Comparison of ENCODE assay signal across 8 cellular contexts in the genomic region with DNA sequence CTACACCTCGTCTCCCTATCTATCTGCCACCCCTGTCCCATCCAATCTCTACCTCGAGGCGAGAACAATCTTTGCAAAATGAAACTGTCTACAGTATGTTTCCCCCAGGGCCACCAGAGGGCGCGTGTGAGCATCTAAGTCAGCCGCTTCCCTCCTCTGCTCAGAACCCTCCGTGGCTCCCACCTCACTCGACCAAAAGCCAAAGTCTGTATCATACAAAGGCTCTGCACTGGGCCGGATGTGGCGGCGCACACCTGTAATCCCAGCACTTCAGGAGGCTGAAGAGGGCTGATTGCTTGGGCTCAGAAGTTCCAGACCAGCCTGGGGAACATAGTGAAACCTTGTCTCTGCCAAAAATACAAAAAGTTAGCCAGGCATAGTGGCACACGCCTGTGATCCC. TPM values are rescaled to one million over a fixed set of nuclear protein-coding genes. Genes with fewer than 3 reads are reported as not detected.
DNase-seq lines count a peak whose midpoint lies in the region; TF ChIP-seq lines count a peak whose summit lies in the region.
"Not testable (repeated sequence)": the region's sequence is repeated elsewhere in the genome, so short reads cannot be mapped to it uniquely, and the experiment has no call there.

No MANE protein-coding gene starts in this region.

- H3K27me3 Mint-ChIP-seq in activated naive CD4-positive, alpha-beta T cell treated with anti-CD3 and anti-CD28 coated beads, Interleukin-2, amount 50 U/mL, for 24 hours = not testable (repeated sequence)

- H3K4me1 Mint-ChIP-seq in activated naive CD4-positive, alpha-beta T cell treated with anti-CD3 and anti-CD28 coated beads, Interleukin-2, amount 50 U/mL, for 24 hours = peaks cover 36% of the 10 kb centered on the region

- not testable (repeated sequence) for H3K9me3 Mint-ChIP-seq in activated naive CD4-positive, alpha-beta T cell treated with anti-CD3 and anti-CD28 coated beads, Interleukin-2, amount 50 U/mL, for 24 hours

- peak overlapping the region; percentile 8 for H3K4me3 Mint-ChIP-seq in activated naive CD4-positive, alpha-beta T cell treated with anti-CD3 and anti-CD28 coated beads, Interleukin-2, amount 50 U/mL, for 24 hours

- TF ChIP-seq CTCF in AG09319 (IDR thresholded peaks at IDR 0.05; ENCODE audit: low read depth, low read length) (peak; percentile 61), VCaP (conservative IDR thresholded peaks at IDR 0.05) (peak; percentile 74)

- H3K27ac ChIP-seq in VCaP = not testable (repeated sequence)

- DNase-seq in AG09319 (ENCODE audit: extremely low read depth, low read depth) = not testable (repeated sequence)
- peak; percentile 60 for DNase-seq in H4 (ENCODE audit: low spot score)
- DNase-seq in NCI-H524 (lab: John Stamatoyannopoulos, UW) = peak; percentile 28 to 47
- DNase-seq in fibroblast of peridontal ligament (ENCODE audit: extremely low read depth) = peak; percentile 52
- peak; percentile 62 for DNase-seq in myocyte (ENCODE audit: low read depth)
- DNase-seq in stimulated activated CD4-positive, alpha-beta T cell treated with anti-CD3 and anti-CD28 coated beads, TNF-alpha, amount 100 ng/mL, for 48 hours (ENCODE audit: low read depth in 3 of 3) = peak; percentile 38 to 77 (median 72)

- H3K36me3 Mint-ChIP-seq in activated naive CD4-positive, alpha-beta T cell treated with anti-CD3 and anti-CD28 coated beads, Interleukin-2, amount 50 U/mL, for 24 hours = not testable (repeated sequence)

- H3K27ac Mint-ChIP-seq in activated naive CD4-positive, alpha-beta T cell treated with anti-CD3 and anti-CD28 coated beads, Interleukin-2, amount 50 U/mL, for 24 hours = peak overlapping the region; percentile 26

RNA-seq across cellular contexts. Expression of a gene that starts 9.9 kb away (rescaled TPM):
- total RNA-seq in H4 (2014; rRNA removed; shearing (Covaris generic)) = 5.2 and 10.9 TPM in 2 replicates
- 1.1 and 1.8 TPM in 2 replicates for total RNA-seq in myocyte
- 4.4 TPM for polyA plus RNA-seq in myocyte (2012)

RNA-seq across cellular contexts. Expression of a gene that starts 59.7 kb away (rescaled TPM):
- 77.7 and 77.8 TPM in 2 replicates for total RNA-seq in H4 (2014; rRNA removed; shearing (Covaris generic))
- total RNA-seq in myocyte = 0.26 and 0.67 TPM in 2 replicates
- polyA plus RNA-seq in myocyte (2012) = 0.43 TPM

Comparison
In these comparisons a context has a peak if more than half of its experiments do, and no peak if none do; other contexts are left out.
1. RNA of a gene that starts 59.7 kb away (total RNA-seq): 77.7 to 77.8 TPM in H4; 0.26 to 0.67 TPM in myocyte; every median in the first group is over 10 times any median in the second.